ENCODE assay signal across 8 cellular contexts in genomic region chr18:75212626-75213110, GRCh38. TPM values are rescaled to one million over a fixed set of nuclear protein-coding genes. Genes with fewer than 3 reads are reported as not detected.
DNase-seq lines count a peak whose midpoint lies in the region; ATAC-seq and TF ChIP-seq lines count a peak whose summit lies in the region.

No MANE protein-coding gene starts in this region.

- peak overlapping the region in 4 of 7 donors; percentile 0 to 75 (median 70) for H3K27ac Mint-ChIP-seq in CD14-positive monocyte
- peak overlapping the region; percentile 53 for H3K27ac Mint-ChIP-seq in nephron progenitor cell

- H3K27me3 Mint-ChIP-seq in CD14-positive monocyte (ENCODE audit: low read depth in 3 of 3) (peaks cover 0 to 2% (median 0%) of the 10 kb centered on the region in 3 donors), nephron progenitor cell (ENCODE audit: low read depth, poor library complexity) (peaks cover 4% of the 10 kb centered on the region)

- H3K9me3 Mint-ChIP-seq in CD14-positive monocyte (no peaks in the 10 kb centered on the region), nephron progenitor cell (no peaks in the 10 kb centered on the region)

- TF ChIP-seq CTCF in CD14-positive monocyte (IDR thresholded peaks at IDR 0.05), result no peak
- no peak for TF ChIP-seq CTCF in LNCaP clone FGC (IDR thresholded peaks at IDR 0.05; ENCODE audit: control insufficient read depth, extremely low read depth, insufficient read depth)
- no peak for TF ChIP-seq CTCF in choroid plexus epithelial cell (conservative IDR thresholded peaks at IDR 0.05; ENCODE audit: low read depth, low read length)
- TF ChIP-seq CTCF in nephron progenitor cell (IDR thresholded peaks at IDR 0.05), result no peak

- H3K4me1 Mint-ChIP-seq in CD14-positive monocyte, result peaks cover 54% of the 10 kb centered on the region
- peaks cover 67% of the 10 kb centered on the region for H3K4me1 Mint-ChIP-seq in nephron progenitor cell

- intact Hi-C loops in CD14-positive monocyte (cut with micrococcal nuclease), result no loop called here

- ATAC-seq in HG03354 (IDR thresholded peaks at IDR 0.05; ENCODE audit: poor library complexity, severe bottlenecking, unreplicated experiment) (no peak), HG02981 (IDR thresholded peaks at IDR 0.05; ENCODE audit: unreplicated experiment) (no peak)

- H3K36me3 Mint-ChIP-seq in CD14-positive monocyte (peaks cover 3 to 7% of the 10 kb centered on the region in 2 donors), nephron progenitor cell (ENCODE audit: low read depth) (peaks cover 13% of the 10 kb centered on the region)

- H3K4me3 Mint-ChIP-seq in CD14-positive monocyte (peak overlapping the region; percentile 86 to 87), nephron progenitor cell (peak overlapping the region; percentile 89)

- no peak for DNase-seq in CD14-positive monocyte (ENCODE audit: low spot score)
- DNase-seq in LNCaP clone FGC (ENCODE audit: low read depth), result no peak
- DNase-seq in choroid plexus epithelial cell (ENCODE audit: low read depth), result no peak
- DNase-seq in nephron progenitor cell, result no peak
- no peak for DNase-seq in NCI-H2227 (lab: John Stamatoyannopoulos, UW; ENCODE audit: unreplicated experiment)
- DNase-seq in activated CD4-positive, CD25-positive, alpha-beta regulatory T cell (lab: John Stamatoyannopoulos, UW), result no peak

- H3K4me3 ChIP-seq in LNCaP clone FGC (ENCODE audit: low read depth, low read length) (peak overlapping the region; percentile 54), choroid plexus epithelial cell (ENCODE audit: low read depth, low read length) (peak overlapping the region; percentile 74)

RNA-seq across cellular contexts. Expression of gene TSHZ1, which starts 2.1 kb away (rescaled TPM):
- 1 to 10 TPM in 1 of 2 donors, under 1 TPM in 1; 0.76 to 1.4 TPM for polyA plus RNA-seq in CD14-positive monocyte

RNA-seq across cellular contexts. Expression of gene PTGR3, which starts 3.7 kb away (rescaled TPM):
- 10 to 100 TPM; 15.5 to 27.5 TPM for polyA plus RNA-seq in CD14-positive monocyte
